Comparison of ENCODE assay signal across 17 cellular contexts in the genomic region with DNA sequence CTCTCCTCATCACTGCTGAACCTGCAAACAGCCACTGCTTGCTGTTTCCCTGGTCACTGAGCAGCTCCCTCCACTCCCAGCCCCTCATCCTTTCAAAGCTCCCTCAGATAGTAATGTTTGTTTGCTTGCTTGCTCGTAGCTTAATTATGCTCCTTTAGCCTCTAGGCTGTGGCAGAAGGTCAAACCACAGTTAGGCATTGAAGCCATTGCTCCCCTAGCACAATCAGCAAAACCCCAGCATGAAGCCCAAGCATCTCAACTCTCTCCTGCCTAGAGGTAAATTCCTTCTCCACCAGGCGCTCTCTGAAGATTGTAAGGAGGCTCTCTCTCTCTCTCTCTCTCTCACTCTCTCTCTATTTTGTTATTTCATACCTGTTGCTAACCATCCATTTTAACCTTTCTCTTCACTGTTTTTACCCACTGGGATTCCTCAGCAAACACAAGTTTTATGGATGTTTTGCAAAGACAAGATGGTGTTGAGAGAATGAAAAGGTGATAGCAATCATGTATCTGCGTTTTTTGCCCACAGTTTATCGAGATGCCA.
"Had no signal": no experiment of that assay in that cellular context is flagged by ENCODE, and none has a peak within 500 bp of the region (broad histone marks: within the 10 kb centered on the region; RNA-seq: fewer than 3 reads in every experiment).

No MANE protein-coding gene starts in this region.

- ATAC-seq: activated T-cell treated with anti-CD3 and anti-CD28 coated beads, Interleukin-2, amount 50 U/mL, for 4 hours; esophagus mucosa; mucosa of descending colon; natural killer cell; stimulated activated naive CD8-positive, alpha-beta T cell treated with anti-CD3 and anti-CD28 coated beads, Interleukin-15, Interleukin-2, amounts not matched to agents 100 U/mL and 50 U/mL, for 24 hours had no signal

- H3K36me3 ChIP-seq: breast epithelium, suprapubic skin had no signal

- H3K4me1 ChIP-seq: breast epithelium, suprapubic skin had no signal

- H3K27ac ChIP-seq: breast epithelium, suprapubic skin had no signal

- H3K27me3 ChIP-seq: breast epithelium, suprapubic skin had no signal

- H3K4me3 ChIP-seq: breast epithelium, mucosa of descending colon, suprapubic skin had no signal

- DNase-seq: activated CD4-positive, alpha-beta memory T cell treated with anti-CD3 and anti-CD28 coated beads for 36 hours; activated gamma-delta T cell; activated naive CD8-positive, alpha-beta T cell treated with anti-CD3 and anti-CD28 coated beads for 36 hours; activated T-cell treated with anti-CD3 and anti-CD28 coated beads, Interleukin-2, amount 50 U/mL, for 4 hours; anterior cingulate cortex; dermis blood vessel endothelial cell; hypothalamus; immature natural killer cell; mucosa of descending colon; natural killer cell; stimulated activated CD4-positive, alpha-beta T cell treated with anti-CD3 and anti-CD28 coated beads, Interleukin-4, amount 100 ng/mL, for 1 hour; stimulated activated CD8-positive, alpha-beta memory T cell treated with anti-CD3 and anti-CD28 coated beads, Interleukin-4, amount 100 ng/mL, for 48 hours; stimulated activated naive CD8-positive, alpha-beta T cell treated with anti-CD3 and anti-CD28 coated beads, Interleukin-15, Interleukin-2, amounts not matched to agents 100 U/mL and 50 U/mL, for 24 hours; T-helper 9 cell had no signal

- H3K9me3 ChIP-seq: breast epithelium, mucosa of descending colon, suprapubic skin had no signal
